Comparison of ENCODE assay signal across 8 cellular contexts in genomic region chr1:219174672-219175564, GRCh38. TPM values are rescaled to one million over a fixed set of nuclear protein-coding genes. Genes with fewer than 3 reads are reported as not detected.
DNase-seq lines count a peak whose midpoint lies in the region; ATAC-seq, FAIRE-seq and TF ChIP-seq lines count a peak whose summit lies in the region.

No MANE protein-coding gene starts in this region.

- peak overlapping the region; percentile 44 for H2AFZ ChIP-seq in ACC112 (ENCODE audit: low read length, unreplicated experiment)

- DNase-seq in GM18507 (ENCODE audit: extremely low spot score, insufficient read length, low read depth) (no peak), T-helper 17 cell (no peak), medulla oblongata (ENCODE audit: extremely low spot score) (peak; percentile 64), thyroid gland (peak; percentile 37 to 41), GM13976 (ENCODE audit: low spot score) (no peak)
- DNase-seq in effector memory CD4-positive, alpha-beta T cell = peak in 1 of 3 donors; percentile 0

- peak overlapping the region; percentile 99 for H3K4me3 Mint-ChIP-seq in T-helper 17 cell

- peaks cover 36% of the 10 kb centered on the region for H3K4me1 Mint-ChIP-seq in T-helper 17 cell

- H3K27me3 Mint-ChIP-seq in T-helper 17 cell = no peaks in the 10 kb centered on the region

- peaks cover 15% of the 10 kb centered on the region for H3K36me3 Mint-ChIP-seq in T-helper 17 cell (ENCODE audit: low read depth)

- WGBS in thyroid gland, 2 donors = 41 to 47% methylated on average over 11 of the region's 11 CpGs

- peak overlapping the region; percentile 80 for H3K4me3 ChIP-seq in ACC112 (ENCODE audit: low read depth, low read length)
- H3K4me3 ChIP-seq in effector memory CD4-positive, alpha-beta T cell (ENCODE audit: insufficient read depth, low read depth, low read length, poor library complexity, severe bottlenecking) = peak overlapping the region; percentile 72
- H3K4me3 ChIP-seq in thyroid gland (replicated peaks in 1 of 3) = peak overlapping the region; percentile 31 to 89 (median 65)

- H3K79me2 ChIP-seq in ACC112 (ENCODE audit: control insufficient read depth, insufficient read depth, low read length, unreplicated experiment) = peaks cover 44% of the 10 kb centered on the region

- no peaks in the 10 kb centered on the region for H3K9me3 ChIP-seq in T-helper 17 cell (ENCODE audit: control insufficient read depth, low read length, poor library complexity, severe bottlenecking)
- H3K9me3 ChIP-seq in effector memory CD4-positive, alpha-beta T cell (ENCODE audit: control insufficient read depth, low read length) = no peaks in the 10 kb centered on the region
- H3K9me3 ChIP-seq in thyroid gland = no peaks in the 10 kb centered on the region

- in situ Hi-C loops in GM13976 (cut with MboI; ENCODE audit: low sequenced_read_pairs, unreplicated experiment) = no loop called here

- intact Hi-C loops in thyroid gland (cut with DNase I) = no loop called here

- H3K27me3 ChIP-seq in ACC112 (ENCODE audit: insufficient read depth, low read length) (no peaks in the 10 kb centered on the region), thyroid gland (no peaks in the 10 kb centered on the region)
- H3K27me3 ChIP-seq in effector memory CD4-positive, alpha-beta T cell (replicated peaks; ENCODE audit: control insufficient read depth, insufficient read depth, low read length, poor library complexity, severe bottlenecking) = no peaks in the 10 kb centered on the region

- peak overlapping the region; percentile 99 for H3K27ac Mint-ChIP-seq in T-helper 17 cell

- ATAC-seq in HG03159 (IDR thresholded peaks at IDR 0.05; ENCODE audit: unreplicated experiment) (peak; percentile 40), T-helper 17 cell (peak; percentile 41)

- TF ChIP-seq POLR2A in thyroid gland (IDR thresholded peaks at IDR 0.05) = peak in 1 of 2 donors; percentile 26

- peak overlapping the region; percentile 67 for H3K27ac ChIP-seq in ACC112 (ENCODE audit: low read depth, low read length)
- H3K27ac ChIP-seq in effector memory CD4-positive, alpha-beta T cell (ENCODE audit: insufficient read depth, low read length, poor library complexity, severe bottlenecking) = peak overlapping the region; percentile 68
- peak overlapping the region; percentile 70 to 97 (median 95) for H3K27ac ChIP-seq in thyroid gland

- TF ChIP-seq CTCF in thyroid gland (IDR thresholded peaks at IDR 0.05) = peak in 1 of 6 experiments; percentile 14
- no peak for TF ChIP-seq CTCF in GM13976 (IDR thresholded peaks at IDR 0.05; ENCODE audit: borderline replicate concordance, control extremely low read depth, extremely low read depth, insufficient read depth, missing control alignments)

- H3K36me3 ChIP-seq in ACC112 (ENCODE audit: insufficient read depth, low read length) = peaks cover 18% of the 10 kb centered on the region
- no peaks in the 10 kb centered on the region for H3K36me3 ChIP-seq in effector memory CD4-positive, alpha-beta T cell (ENCODE audit: control insufficient read depth, insufficient read depth, low read length)
- no peaks in the 10 kb centered on the region for H3K36me3 ChIP-seq in thyroid gland

- H3K4me1 ChIP-seq in ACC112 (ENCODE audit: control insufficient read depth, insufficient read depth, low read length, unreplicated experiment) (peaks cover 30% of the 10 kb centered on the region), thyroid gland (peaks cover 30 to 43% of the 10 kb centered on the region in 2 donors)
- H3K4me1 ChIP-seq in effector memory CD4-positive, alpha-beta T cell (ENCODE audit: control insufficient read depth, insufficient read depth, low read length, poor library complexity, severe bottlenecking) = peaks cover 3% of the 10 kb centered on the region

- FAIRE-seq in GM18507 (lab: Jason Lieb, UNC) = peak; percentile 69

RNA-seq across cellular contexts. Expression of gene LYPLAL1, which starts 1.2 kb away (rescaled TPM):
- 10 to 100 TPM in 1 of 2 donors, 1 to 10 TPM in 1; 7.9 to 16.0 TPM for total RNA-seq in T-helper 17 cell
- 10 to 100 TPM; 32.1 to 49.4 (median 39.5) TPM for total RNA-seq in thyroid gland

Comparison
In these comparisons a context has a peak if more than half of its experiments do, and no peak if none do; other contexts are left out.
1. DNase-seq: peak in medulla oblongata (single experiment) and thyroid gland (2 of 2); none in GM18507 (single experiment), T-helper 17 cell (0 of 3) and GM13976 (single experiment).
2. Peak in every context shown above with its lines, with median percentiles within 50 percentile points of each other: H3K27ac ChIP-seq and H3K4me3 ChIP-seq.